Comparison of ENCODE assay signal across 17 cellular contexts in the genomic region with DNA sequence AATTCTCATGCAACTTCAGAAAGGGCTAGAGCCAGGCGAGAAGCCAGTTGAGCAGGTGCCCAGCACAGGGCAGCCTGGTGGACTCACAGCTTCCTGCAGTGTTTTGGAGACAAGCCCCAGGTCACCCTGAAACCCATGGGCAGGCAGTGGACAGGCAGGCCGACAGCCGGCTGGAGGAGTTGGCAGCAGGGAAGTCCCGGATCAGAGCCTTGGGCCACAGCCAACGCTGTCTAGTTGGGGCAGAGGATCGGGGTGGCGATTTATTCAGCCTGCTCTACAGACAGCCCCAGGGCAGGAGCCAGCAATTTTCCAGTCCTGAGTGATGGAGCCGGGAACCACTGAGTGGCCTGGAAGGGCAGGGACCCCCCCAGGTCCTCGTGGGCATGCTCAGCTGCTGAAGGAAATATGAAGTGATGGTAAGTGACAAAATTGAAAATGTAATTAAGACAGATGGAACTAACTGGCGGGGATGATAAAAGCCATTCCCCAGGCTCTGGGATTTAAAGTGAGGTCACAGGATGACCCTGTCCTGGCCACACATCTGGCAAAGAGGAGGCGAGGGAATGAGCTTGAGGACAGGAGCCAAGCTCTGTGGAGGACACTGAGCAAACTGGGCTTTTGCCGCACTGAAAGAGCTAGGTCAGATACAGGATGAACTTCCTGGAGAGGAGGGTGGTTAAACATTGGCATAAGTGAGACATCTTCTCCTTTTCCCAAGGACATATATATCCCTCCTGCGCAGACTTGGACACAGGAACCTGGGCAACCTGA. TPM values are rescaled to one million over a fixed set of nuclear protein-coding genes. Genes with fewer than 3 reads are reported as not detected.
A peak's percentile ranks its signal among the peaks of the same experiment; 100 is the strongest.
DNase-seq lines count a peak whose midpoint lies in the region; ATAC-seq and TF ChIP-seq lines count a peak whose summit lies in the region.
"Had no signal": no experiment of that assay in that cellular context is flagged by ENCODE, and none has a peak within 500 bp of the region (broad histone marks: within the 10 kb centered on the region; RNA-seq: fewer than 3 reads in every experiment).

No MANE protein-coding gene starts in this region.

- H3K36me3 Mint-ChIP-seq in activated naive CD4-positive, alpha-beta T cell treated with anti-CD3 and anti-CD28 coated beads for 36 hours (ENCODE audit: low read depth), result no peaks in the 10 kb centered on the region
- H3K36me3 Mint-ChIP-seq in activated T-cell treated with anti-CD3 and anti-CD28 coated beads, Interleukin-2, amount 50 U/mL, for 24 hours (ENCODE audit: low read depth), result no peaks in the 10 kb centered on the region
- H3K36me3 Mint-ChIP-seq: activated naive CD4-positive, alpha-beta T cell treated with anti-CD3 and anti-CD28 coated beads, Interleukin-2, amount 50 U/mL, for 24 hours had no signal

- H3K27me3 Mint-ChIP-seq in activated naive CD4-positive, alpha-beta T cell treated with anti-CD3 and anti-CD28 coated beads for 36 hours (ENCODE audit: low read depth), result peaks cover 30% of the 10 kb centered on the region
- peaks cover 38% of the 10 kb centered on the region for H3K27me3 Mint-ChIP-seq in activated T-cell treated with anti-CD3 and anti-CD28 coated beads, Interleukin-2, amount 50 U/mL, for 24 hours

- DNase-seq in DMS79 treated with DMSO at 0.1 percent for 48 hours (lab: John Stamatoyannopoulos, UW), result peak; percentile 2
- DNase-seq in DMS79 (lab: John Stamatoyannopoulos, UW), result no peak
- DNase-seq in fibroblast of pulmonary artery (ENCODE audit: low read depth), result peak; percentile 13
- DNase-seq in midbrain (lab: John Stamatoyannopoulos, UW), result peak; percentile 76
- peak; percentile 60 for DNase-seq in ureter (ENCODE audit: low spot score)
- no peak for DNase-seq in activated naive CD4-positive, alpha-beta T cell treated with anti-CD3 and anti-CD28 coated beads for 36 hours
- DNase-seq in activated T-cell treated with anti-CD3 and anti-CD28 coated beads, Interleukin-2, amount 50 U/mL, for 24 hours, result no peak
- DNase-seq: dermis blood vessel endothelial cell, KG1, NCI-H2081 treated with DMSO at 0.1 percent for 48 hours had no signal

- no peak overlapping the region for H3K4me3 ChIP-seq in fibroblast of pulmonary artery (replicated peaks; ENCODE audit: low read depth, low read length)
- H3K4me3 ChIP-seq: left lung had no signal

- TF ChIP-seq CTCF in fibroblast of pulmonary artery (IDR thresholded peaks at IDR 0.05; ENCODE audit: low read length, missing control alignments), result no peak

- ATAC-seq in HG03432 (IDR thresholded peaks at IDR 0.05; ENCODE audit: unreplicated experiment), result no peak
- ATAC-seq: HCT116, left lung had no signal

- peaks cover 5% of the 10 kb centered on the region for H3K4me1 Mint-ChIP-seq in activated naive CD4-positive, alpha-beta T cell treated with anti-CD3 and anti-CD28 coated beads for 36 hours (ENCODE audit: low read depth)
- no peaks in the 10 kb centered on the region for H3K4me1 Mint-ChIP-seq in activated T-cell treated with anti-CD3 and anti-CD28 coated beads, Interleukin-2, amount 50 U/mL, for 24 hours (ENCODE audit: low read depth)
- H3K4me1 Mint-ChIP-seq: activated naive CD4-positive, alpha-beta T cell treated with anti-CD3 and anti-CD28 coated beads, Interleukin-2, amount 50 U/mL, for 24 hours had no signal

- H3K9me3 Mint-ChIP-seq in activated naive CD4-positive, alpha-beta T cell treated with anti-CD3 and anti-CD28 coated beads for 36 hours, result no peaks in the 10 kb centered on the region
- H3K9me3 Mint-ChIP-seq in activated T-cell treated with anti-CD3 and anti-CD28 coated beads, Interleukin-2, amount 50 U/mL, for 24 hours, result no peaks in the 10 kb centered on the region

- CTCF ChIA-PET in activated naive CD4-positive, alpha-beta T cell treated with anti-CD3 and anti-CD28 coated beads for 36 hours (lab: Charles Lee), result interaction anchor here (0.6 to 1.1 kb wide), 2 partner anchors 89 to 120 kb away, joined by 3 read pairs; no protein-coding TSS in a partner anchor

- no peak overlapping the region for H3K27ac Mint-ChIP-seq in activated naive CD4-positive, alpha-beta T cell treated with anti-CD3 and anti-CD28 coated beads for 36 hours
- H3K27ac Mint-ChIP-seq in activated T-cell treated with anti-CD3 and anti-CD28 coated beads, Interleukin-2, amount 50 U/mL, for 24 hours, result no peak overlapping the region
- H3K27ac Mint-ChIP-seq: activated naive CD4-positive, alpha-beta T cell treated with anti-CD3 and anti-CD28 coated beads, Interleukin-2, amount 50 U/mL, for 24 hours; T-helper 1 cell treated with Interleukin-12 subunit alpha and Interleukin-12 subunit beta and Interleukin-4 antibody, amounts not matched to agents 30 μg/mL and 1 μg/mL, for 36 hours had no signal

- intact Hi-C loops in activated naive CD4-positive, alpha-beta T cell treated with anti-CD3 and anti-CD28 coated beads for 36 hours (cut with micrococcal nuclease), result no loop called here

- H3K4me3 Mint-ChIP-seq in activated naive CD4-positive, alpha-beta T cell treated with anti-CD3 and anti-CD28 coated beads for 36 hours, result no peak overlapping the region
- no peak overlapping the region for H3K4me3 Mint-ChIP-seq in activated T-cell treated with anti-CD3 and anti-CD28 coated beads, Interleukin-2, amount 50 U/mL, for 24 hours
- H3K4me3 Mint-ChIP-seq: activated naive CD4-positive, alpha-beta T cell treated with anti-CD3 and anti-CD28 coated beads, Interleukin-2, amount 50 U/mL, for 24 hours; T-helper 1 cell treated with Interleukin-12 subunit alpha and Interleukin-12 subunit beta and Interleukin-4 antibody, amounts not matched to agents 30 μg/mL and 1 μg/mL, for 36 hours had no signal

RNA-seq across cellular contexts. Expression of a gene that starts 34.4 kb away (rescaled TPM):
- total RNA-seq in ureter, result not detected
- not detected for total RNA-seq in activated naive CD4-positive, alpha-beta T cell treated with anti-CD3 and anti-CD28 coated beads for 36 hours
- total RNA-seq: dermis blood vessel endothelial cell, fibroblast of villous mesenchyme, left lung, osteoblast had no signal

Comparison
In these comparisons a context has a peak if more than half of its experiments do, and no peak if none do; other contexts are left out.
1. DNase-seq: peak in DMS79 treated with DMSO at 0.1 percent for 48 hours (single experiment), fibroblast of pulmonary artery (single experiment), midbrain (single experiment) and ureter (single experiment); none in DMS79 (single experiment), activated naive CD4-positive, alpha-beta T cell treated with anti-CD3 and anti-CD28 coated beads for 36 hours (single experiment) and activated T-cell treated with anti-CD3 and anti-CD28 coated beads, Interleukin-2, amount 50 U/mL, for 24 hours (single experiment).